ENCODE assay signal across 18 cellular contexts in the genomic region with DNA sequence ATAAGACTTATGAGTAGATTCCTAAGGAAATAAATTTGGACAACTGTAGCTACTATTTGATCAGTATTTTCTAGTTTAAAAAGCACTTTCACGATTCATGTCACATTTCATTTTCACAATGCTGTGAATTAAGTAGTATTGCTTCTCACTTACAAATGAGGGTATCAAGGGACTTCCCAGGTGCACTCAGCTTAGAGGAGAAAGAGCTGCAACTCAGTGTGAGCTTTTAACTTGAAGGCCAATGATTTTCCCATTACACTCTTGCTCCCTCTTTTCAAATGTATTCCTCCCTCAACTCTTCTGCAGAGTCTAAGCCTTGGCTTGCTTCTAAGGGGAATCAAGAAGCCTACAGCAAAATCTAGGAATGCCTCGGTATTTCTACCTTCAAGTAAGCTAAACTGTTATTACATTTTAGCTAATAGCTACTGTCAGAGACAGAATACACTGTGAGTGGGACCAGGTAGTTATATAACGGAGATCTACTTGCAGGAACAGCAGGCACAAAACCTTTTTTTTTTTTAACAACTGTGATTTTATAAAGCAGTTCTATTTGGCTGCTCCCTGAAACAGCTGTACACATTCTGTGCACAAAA.
DNase-seq lines count a peak whose midpoint lies in the region; ATAC-seq and TF ChIP-seq lines count a peak whose summit lies in the region.
"Had no signal": no experiment of that assay in that cellular context is flagged by ENCODE, and none has a peak within 500 bp of the region (broad histone marks: within the 10 kb centered on the region; RNA-seq: fewer than 3 reads in every experiment).

No MANE protein-coding gene starts in this region.

- H3K27me3 ChIP-seq in CD8-positive, alpha-beta T cell (ENCODE audit: insufficient read depth, low read length) = no peaks in the 10 kb centered on the region
- H3K27me3 ChIP-seq: hepatocyte had no signal

- ATAC-seq in GM18868 (IDR thresholded peaks at IDR 0.05; ENCODE audit: unreplicated experiment) (peak; percentile 14), HG02870 (IDR thresholded peaks at IDR 0.05; ENCODE audit: unreplicated experiment) (peak; percentile 18)
- no peak for ATAC-seq in CD8-positive, alpha-beta T cell
- ATAC-seq in activated CD4-positive, CD25-positive, alpha-beta regulatory T cell treated with anti-CD3 and anti-CD28 coated beads, Interleukin-2, amount 50 U/mL, for 24 hours = no peak
- ATAC-seq: activated T-cell treated with anti-CD3 and anti-CD28 coated beads, Interleukin-2, amount 50 U/mL, for 72 hours; left ventricle myocardium superior; right cardiac atrium; stimulated activated naive CD8-positive, alpha-beta T cell treated with anti-CD3 and anti-CD28 coated beads, Interleukin-15, amount 100 ng/mL, for 72 hours had no signal

- H3K4me1 Mint-ChIP-seq in CD8-positive, alpha-beta T cell (ENCODE audit: low read depth) = peaks cover 61% of the 10 kb centered on the region

- H3K4me1 ChIP-seq in CD8-positive, alpha-beta T cell (ENCODE audit: insufficient read depth, low read length) = peaks cover 21% of the 10 kb centered on the region

- intact Hi-C loops in CD8-positive, alpha-beta T cell (cut with DNase I, micrococcal nuclease) = no loop called here

- no peak overlapping the region for H3K4me3 Mint-ChIP-seq in CD8-positive, alpha-beta T cell
- H3K4me3 Mint-ChIP-seq: dendritic cell treated with granulocyte-macrophage colony-stimulating factor and Interleukin-4, amounts not matched to agents 40 ng/mL and 50 ng/mL, for 4 days; nephron progenitor cell had no signal

- no peak for TF ChIP-seq CTCF in GM12864 (IDR thresholded peaks at IDR 0.05; ENCODE audit: low read depth, low read length, missing control alignments)
- no peak for TF ChIP-seq CTCF in CD8-positive, alpha-beta T cell (IDR thresholded peaks at IDR 0.05)

- no peaks in the 10 kb centered on the region for H3K9me3 Mint-ChIP-seq in CD8-positive, alpha-beta T cell
- H3K9me3 Mint-ChIP-seq: activated T-cell treated with anti-CD3 and anti-CD28 coated beads, Interleukin-2, amount 50 U/mL, for 72 hours; dendritic cell treated with granulocyte-macrophage colony-stimulating factor and Interleukin-4, amounts not matched to agents 40 ng/mL and 50 ng/mL, for 4 days; nephron progenitor cell; stimulated activated naive CD8-positive, alpha-beta T cell treated with anti-CD3 and anti-CD28 coated beads, Interleukin-15, amount 100 ng/mL, for 72 hours had no signal

- peaks cover 46% of the 10 kb centered on the region for H3K36me3 Mint-ChIP-seq in CD8-positive, alpha-beta T cell

- H3K4me3 ChIP-seq in GM12864 (ENCODE audit: low read depth, low read length) = peak overlapping the region; percentile 4; the same call in 1 of the 2 replicates
- no peak overlapping the region for H3K4me3 ChIP-seq in CD8-positive, alpha-beta T cell (ENCODE audit: low read depth, low read length)
- H3K4me3 ChIP-seq: hepatocyte had no signal

- H3K27me3 Mint-ChIP-seq in CD8-positive, alpha-beta T cell (ENCODE audit: low read depth) = no peaks in the 10 kb centered on the region
- H3K27me3 Mint-ChIP-seq: dendritic cell treated with granulocyte-macrophage colony-stimulating factor and Interleukin-4, amounts not matched to agents 40 ng/mL and 50 ng/mL, for 4 days; stimulated activated naive CD8-positive, alpha-beta T cell treated with anti-CD3 and anti-CD28 coated beads, Interleukin-15, amount 100 ng/mL, for 72 hours had no signal

- H3K36me3 ChIP-seq in CD8-positive, alpha-beta T cell (ENCODE audit: insufficient read depth, low read length) = no peaks in the 10 kb centered on the region

- H3K9me3 ChIP-seq in CD8-positive, alpha-beta T cell (ENCODE audit: low read length) = no peaks in the 10 kb centered on the region

- DNase-seq in GM12864 (ENCODE audit: low read depth) = no peak
- DNase-seq in cerebellar cortex (ENCODE audit: low spot score) = peak; percentile 59
- no peak for DNase-seq in NCI-H1694 (lab: John Stamatoyannopoulos, UW)
- no peak for DNase-seq in CD8-positive, alpha-beta T cell
- DNase-seq: activated CD4-positive, alpha-beta T cell treated with anti-CD3 and anti-CD28 coated beads for 48 hours; activated T-cell treated with anti-CD3 and anti-CD28 coated beads, Interleukin-2, amount 50 U/mL, for 72 hours; amniotic stem cell; EL; left ventricle myocardium superior; MV-4-11; nephron progenitor cell; right cardiac atrium; stimulated activated naive CD8-positive, alpha-beta T cell treated with anti-CD3 and anti-CD28 coated beads, Interleukin-15, amount 100 ng/mL, for 72 hours had no signal

- H3K27ac ChIP-seq in CD8-positive, alpha-beta T cell (ENCODE audit: low read depth, low read length) = no peak overlapping the region
- H3K27ac ChIP-seq: hepatocyte had no signal

- H3K27ac Mint-ChIP-seq in CD8-positive, alpha-beta T cell = no peak overlapping the region
- H3K27ac Mint-ChIP-seq: activated T-cell treated with anti-CD3 and anti-CD28 coated beads, Interleukin-2, amount 50 U/mL, for 72 hours; nephron progenitor cell had no signal

- CTCF ChIA-PET in CD8-positive, alpha-beta T cell (lab: Charles Lee) = interaction anchor here (1.2 to 3.7 kb wide), 6 partner anchors 9 to 59 kb away, joined by 4 to 25 read pairs (median 5); no protein-coding TSS in a partner anchor

- POLR2A ChIA-PET in CD8-positive, alpha-beta T cell (lab: Charles Lee) = interaction anchor here (1.0 to 1.5 kb wide), 3 partner anchors 9 to 32 kb away, joined by 3 read pairs; no protein-coding TSS in a partner anchor

Comparison
In these comparisons a context has a peak if more than half of its experiments do, and no peak if none do; other contexts are left out.
1. ATAC-seq: peak in GM18868 (single experiment) and HG02870 (single experiment); none in CD8-positive, alpha-beta T cell (single experiment) and activated CD4-positive, CD25-positive, alpha-beta regulatory T cell treated with anti-CD3 and anti-CD28 coated beads, Interleukin-2, amount 50 U/mL, for 24 hours (0 of 2).